23 cellular contexts compared by ENCODE assay signal in the genomic region with DNA sequence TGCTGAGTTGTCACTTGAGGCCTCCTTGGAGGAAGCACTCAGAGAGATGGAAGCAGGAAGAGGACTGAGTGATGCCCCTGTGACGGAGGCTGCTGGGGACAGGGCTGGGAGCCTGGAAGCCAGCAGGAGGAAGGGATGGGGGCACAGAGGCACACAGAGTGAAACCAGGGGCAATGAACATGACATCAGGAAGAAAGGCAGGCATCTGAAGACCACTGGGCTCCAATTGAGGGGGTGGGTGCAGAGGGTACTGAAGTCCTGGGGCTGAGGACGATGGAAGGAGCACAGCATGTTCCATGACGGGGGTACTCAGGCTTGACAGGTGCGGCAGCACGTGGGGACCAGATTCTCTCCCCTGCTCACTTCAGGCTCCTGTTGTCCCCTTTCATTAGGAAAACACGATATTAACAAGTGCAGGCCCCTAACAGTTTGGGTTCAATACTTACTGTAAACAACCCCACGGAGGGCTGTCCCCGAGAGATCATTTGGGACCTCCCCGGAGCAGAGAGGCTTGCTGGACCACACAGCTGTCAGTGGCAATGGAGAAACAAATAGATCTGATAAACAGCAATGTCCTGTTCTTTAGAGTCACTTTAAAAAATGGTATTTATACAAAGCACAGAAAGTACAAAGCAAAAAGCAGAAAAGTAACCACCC. TPM values are rescaled to one million over a fixed set of nuclear protein-coding genes. Genes with fewer than 3 reads are reported as not detected.
DNase-seq lines count a peak whose midpoint lies in the region; TF ChIP-seq lines count a peak whose summit lies in the region.
"Had no signal": no experiment of that assay in that cellular context is flagged by ENCODE, and none has a peak within 500 bp of the region (broad histone marks: within the 10 kb centered on the region; RNA-seq: fewer than 3 reads in every experiment).

No MANE protein-coding gene starts in this region.

- no peak overlapping the region for H2AFZ ChIP-seq in OCI-LY1 (ENCODE audit: low read length)

- H3K27ac ChIP-seq in OCI-LY1 (ENCODE audit: low read depth, low read length, poor library complexity, severe bottlenecking) (peak overlapping the region; percentile 33), coronary artery (no peak overlapping the region), spleen (peak overlapping the region in 4 of 8 donors; percentile 62 to 96 (median 70))
- H3K27ac ChIP-seq: cardiac muscle cell, foreskin keratinocyte, lower lobe of right lung had no signal

- peak overlapping the region; percentile 55 for H3K27ac Mint-ChIP-seq in activated CD4-positive, alpha-beta T cell treated with anti-CD3 and anti-CD28 coated beads, Interleukin-2, amount 10 ng/mL, durations not matched to agents 24 days and 14 days
- H3K27ac Mint-ChIP-seq: activated CD4-positive, alpha-beta T cell treated with anti-CD3 and anti-CD28 coated beads, Interleukin-2, amount 10 ng/mL, durations not matched to agents 7 days and 5 days had no signal

- no peaks in the 10 kb centered on the region for H3K27me3 ChIP-seq in OCI-LY1 (ENCODE audit: insufficient read depth, low read length)
- H3K27me3 ChIP-seq in spleen (replicated peaks in 1 of 7) = no peaks in the 10 kb centered on the region
- no peaks in the 10 kb centered on the region for H3K27me3 ChIP-seq in BE2C
- H3K27me3 ChIP-seq: cardiac muscle cell had no signal

- no peaks in the 10 kb centered on the region for H3K27me3 Mint-ChIP-seq in activated CD4-positive, alpha-beta T cell treated with anti-CD3 and anti-CD28 coated beads, Interleukin-2, amount 10 ng/mL, durations not matched to agents 24 days and 14 days
- H3K27me3 Mint-ChIP-seq: activated CD4-positive, alpha-beta T cell treated with anti-CD3 and anti-CD28 coated beads, Interleukin-2, amount 10 ng/mL, durations not matched to agents 7 days and 5 days had no signal

- H3K9me3 Mint-ChIP-seq in activated CD4-positive, alpha-beta T cell treated with anti-CD3 and anti-CD28 coated beads, Interleukin-2, amount 10 ng/mL, durations not matched to agents 24 days and 14 days = peaks cover 8% of the 10 kb centered on the region

- intact Hi-C loops in activated CD4-positive, alpha-beta T cell treated with anti-CD3 and anti-CD28 coated beads, Interleukin-2, amount 10 ng/mL, durations not matched to agents 24 days and 14 days (cut with micrococcal nuclease) = loop anchor here (10.0 kb wide), 1 partner anchor 374 kb away; a partner anchor contains a TSS
- intact Hi-C loops in spleen (cut with DNase I; ENCODE audit: low total_unique reads) = loop anchor here (10.0 kb wide), 1 partner anchor 56 kb away; no protein-coding TSS in a partner anchor

- WGBS in spleen, 5 donors = 61 to 71% (median 68%) methylated on average over 9 of the region's 9 CpGs

- H3K4me1 ChIP-seq in OCI-LY1 (ENCODE audit: insufficient read depth, low read length, severe bottlenecking) (peaks cover 45% of the 10 kb centered on the region), spleen (peaks cover 42 to 100% (median 92%) of the 10 kb centered on the region in 6 donors), BE2C (no peaks in the 10 kb centered on the region)
- H3K4me1 ChIP-seq: foreskin keratinocyte had no signal

- TF ChIP-seq CTCF in OCI-LY1 (IDR thresholded peaks at IDR 0.05; ENCODE audit: low read length) (no peak), coronary artery (IDR thresholded peaks at IDR 0.05) (no peak), spleen (IDR thresholded peaks at IDR 0.05 in 8 of 11, conservative IDR thresholded peaks at IDR 0.05 in 3 of 11) (no peak), BE2C (IDR thresholded peaks at IDR 0.05; ENCODE audit: low read depth, low read length) (no peak)

- H3K4me3 ChIP-seq in OCI-LY1 (ENCODE audit: low read depth, low read length, poor library complexity, severe bottlenecking) (no peak overlapping the region), coronary artery (no peak overlapping the region), spleen (peak overlapping the region in 2 of 8 donors; percentile 4 to 42), BE2C (ENCODE audit: low read depth, low read length) (no peak overlapping the region)
- H3K4me3 ChIP-seq: cardiac muscle cell, lower lobe of right lung had no signal

- H4K20me1 ChIP-seq in OCI-LY1 (ENCODE audit: insufficient read depth, low read length) = no peaks in the 10 kb centered on the region

- H3K9me3 ChIP-seq in OCI-LY1 (ENCODE audit: low read length) (no peaks in the 10 kb centered on the region; the same call in 1 of the 2 replicates), spleen (peaks cover 0 to 9% (median 3%) of the 10 kb centered on the region in 8 donors), BE2C (no peaks in the 10 kb centered on the region)
- H3K9me3 ChIP-seq: lower lobe of right lung had no signal

- H3K36me3 ChIP-seq in OCI-LY1 (ENCODE audit: insufficient read depth, low read length) (peaks cover 46% of the 10 kb centered on the region), spleen (peaks cover 0 to 87% (median 32%) of the 10 kb centered on the region in 6 donors), BE2C (no peaks in the 10 kb centered on the region)
- H3K36me3 ChIP-seq: cardiac muscle cell had no signal

- H3K36me3 Mint-ChIP-seq in activated CD4-positive, alpha-beta T cell treated with anti-CD3 and anti-CD28 coated beads, Interleukin-2, amount 10 ng/mL, durations not matched to agents 24 days and 14 days (ENCODE audit: low read depth) = peaks cover 57% of the 10 kb centered on the region

- in situ Hi-C loops in KBM-7 (cut with MboI; ENCODE audit: low pct_unique_long_range_greater_than_20kb, low sequenced_read_pairs) = no loop called here

- H3K4me3 Mint-ChIP-seq in activated CD4-positive, alpha-beta T cell treated with anti-CD3 and anti-CD28 coated beads, Interleukin-2, amount 10 ng/mL, durations not matched to agents 24 days and 14 days = no peak overlapping the region
- H3K4me3 Mint-ChIP-seq: activated CD4-positive, alpha-beta T cell treated with anti-CD3 and anti-CD28 coated beads, Interleukin-2, amount 10 ng/mL, durations not matched to agents 7 days and 5 days had no signal

- no peaks in the 10 kb centered on the region for H3K9me2 ChIP-seq in OCI-LY1 (ENCODE audit: low read depth, low read length)

- H3K79me2 ChIP-seq in OCI-LY1 (ENCODE audit: insufficient read depth, low read length) = peaks cover 18% of the 10 kb centered on the region

- no peak for TF ChIP-seq POLR2A in spleen (IDR thresholded peaks at IDR 0.05)

- peak overlapping the region; percentile 22; the same call in 1 of the 2 replicates for H3K4me2 ChIP-seq in OCI-LY1 (ENCODE audit: low read length)

- no peak for DNase-seq in activated CD4-positive, alpha-beta T cell treated with anti-CD3 and anti-CD28 coated beads, Interleukin-2, amount 10 ng/mL, durations not matched to agents 24 days and 14 days
- DNase-seq in activated CD4-positive, alpha-beta T cell treated with anti-CD3 and anti-CD28 coated beads, Interleukin-2, amount 50 U/mL, for 4 hours = no peak
- DNase-seq in coronary artery (ENCODE audit: low spot score) (peak; percentile 41), spleen (peak; percentile 72), KBM-7 (no peak), BE2C (no peak), foreskin melanocyte (no peak)
- DNase-seq: activated CD4-positive, alpha-beta T cell treated with anti-CD3 and anti-CD28 coated beads, Interleukin-2, amount 10 ng/mL, durations not matched to agents 7 days and 5 days; activated naive CD4-positive, alpha-beta T cell; Calu3; foreskin keratinocyte; HCEC 1CT; lower lobe of right lung; NCI-H187 treated with DMSO at 0.1 percent for 48 hours; NCI-H526; right cardiac atrium; stimulated activated CD4-positive, alpha-beta T cell treated with anti-CD3 and anti-CD28 coated beads, Interleukin-2, amount 100 ng/mL, for 48 hours; T-helper 9 cell had no signal

- no peak overlapping the region for H3K9ac ChIP-seq in OCI-LY1 (ENCODE audit: low read length)

- peaks cover 38% of the 10 kb centered on the region for H3K4me1 Mint-ChIP-seq in activated CD4-positive, alpha-beta T cell treated with anti-CD3 and anti-CD28 coated beads, Interleukin-2, amount 10 ng/mL, durations not matched to agents 24 days and 14 days

- no peaks in the 10 kb centered on the region for H3F3A ChIP-seq in OCI-LY1 (ENCODE audit: insufficient read depth, low read length)

RNA-seq across cellular contexts. Expression of a gene that starts 8.7 kb away (rescaled TPM):
- total RNA-seq in activated CD4-positive, alpha-beta T cell treated with anti-CD3 and anti-CD28 coated beads, Interleukin-2, amount 10 ng/mL, durations not matched to agents 24 days and 14 days = 43.6 and 45.8 TPM in 2 replicates
- 100 to 1,000 TPM; 172 to 246 (median 186) TPM for total RNA-seq in spleen
- polyA plus RNA-seq in spleen = 10 to 100 TPM; 71.1 to 97.8 (median 97.4) TPM
- polyA plus RNA-seq in BE2C (2012; ENCODE audit: insufficient read depth, insufficient read length, low read depth) = 0.37 TPM
- total RNA-seq: Calu3, M059J had no signal
- polyA plus RNA-seq: neural cell had no signal

RNA-seq across cellular contexts. Expression of a gene that starts 36.4 kb away (rescaled TPM):
- total RNA-seq in activated CD4-positive, alpha-beta T cell treated with anti-CD3 and anti-CD28 coated beads, Interleukin-2, amount 10 ng/mL, durations not matched to agents 24 days and 14 days = not detected in 2 replicates
- not detected for total RNA-seq in spleen
- polyA plus RNA-seq in spleen = not detected
- polyA plus RNA-seq in BE2C (2012; ENCODE audit: insufficient read depth, insufficient read length, low read depth) = not detected
- total RNA-seq: activated CD4-positive, alpha-beta T cell treated with anti-CD3 and anti-CD28 coated beads, Interleukin-2, amount 10 ng/mL, durations not matched to agents 7 days and 5 days; Calu3; cardiac muscle cell; foreskin keratinocyte; lower lobe of right lung; M059J; right cardiac atrium; RPMI7951 had no signal
- polyA plus RNA-seq: cardiac muscle cell, foreskin keratinocyte, neural cell, right cardiac atrium had no signal

RNA-seq across cellular contexts. Expression of a gene that starts 55.8 kb away (rescaled TPM):
- total RNA-seq in activated CD4-positive, alpha-beta T cell treated with anti-CD3 and anti-CD28 coated beads, Interleukin-2, amount 10 ng/mL, durations not matched to agents 24 days and 14 days = 1.2 and 1.3 TPM in 2 replicates
- total RNA-seq in spleen = under 1 TPM in 3 of 7 donors, not detected in 4; 0.23 to 0.79 (median 0.43) TPM
- under 1 TPM in 2 of 3 donors, not detected in 1; 0.26 to 0.45 TPM for polyA plus RNA-seq in spleen
- not detected for polyA plus RNA-seq in BE2C (2012; ENCODE audit: insufficient read depth, insufficient read length, low read depth)
- total RNA-seq: activated CD4-positive, alpha-beta T cell treated with anti-CD3 and anti-CD28 coated beads, Interleukin-2, amount 10 ng/mL, durations not matched to agents 7 days and 5 days had no signal

Comparison
In these comparisons a context has a peak if more than half of its experiments do, and no peak if none do; other contexts are left out.
1. DNase-seq: peak in coronary artery (single experiment) and spleen (single experiment); none in activated CD4-positive, alpha-beta T cell treated with anti-CD3 and anti-CD28 coated beads, Interleukin-2, amount 10 ng/mL, durations not matched to agents 24 days and 14 days (single experiment), activated CD4-positive, alpha-beta T cell treated with anti-CD3 and anti-CD28 coated beads, Interleukin-2, amount 50 U/mL, for 4 hours (0 of 2), KBM-7 (single experiment), BE2C (single experiment) and foreskin melanocyte (single experiment).